In the genomic region with DNA sequence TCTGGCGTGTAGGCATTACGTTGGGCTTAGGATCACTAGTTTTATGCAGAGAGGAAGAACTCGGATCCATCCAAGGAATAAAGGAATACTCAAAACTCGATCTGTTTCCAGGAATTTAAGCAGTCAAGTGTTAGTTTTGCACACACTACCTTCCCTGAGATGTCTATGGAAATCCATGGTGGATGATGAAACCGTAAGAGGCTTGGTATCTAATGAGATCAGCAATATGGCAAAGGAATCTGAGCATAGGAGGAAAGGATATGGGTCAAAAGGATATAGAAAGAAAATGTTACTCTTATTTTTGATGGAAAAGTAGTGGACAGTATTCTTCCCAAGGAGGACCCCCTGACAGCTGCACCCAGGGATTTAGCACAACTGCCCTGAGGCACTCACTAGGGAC, we compare ENCODE assay signal across 11 cellular contexts. TPM values are rescaled to one million over a fixed set of nuclear protein-coding genes. Genes with fewer than 3 reads are reported as not detected.
A peak's percentile ranks its signal among the peaks of the same experiment; 100 is the strongest.
DNase-seq lines count a peak whose midpoint lies in the region; ATAC-seq and TF ChIP-seq lines count a peak whose summit lies in the region.
"Had no signal": no experiment of that assay in that cellular context is flagged by ENCODE, and none has a peak within 500 bp of the region (broad histone marks: within the 10 kb centered on the region; RNA-seq: fewer than 3 reads in every experiment).

No MANE protein-coding gene starts in this region.

- H3K36me3 Mint-ChIP-seq in activated naive CD4-positive, alpha-beta T cell treated with anti-CD3 and anti-CD28 coated beads, Interleukin-2, amount 10 ng/mL, durations not matched to agents 7 days and 5 days, result peaks cover 63% of the 10 kb centered on the region

- TF ChIP-seq RAD21 in liver (IDR thresholded peaks at IDR 0.05), result no peak

- H3K9me3 Mint-ChIP-seq in activated naive CD4-positive, alpha-beta T cell treated with anti-CD3 and anti-CD28 coated beads, Interleukin-2, amount 10 ng/mL, durations not matched to agents 7 days and 5 days, result no peaks in the 10 kb centered on the region

- no peak overlapping the region for H3K27ac Mint-ChIP-seq in activated naive CD4-positive, alpha-beta T cell treated with anti-CD3 and anti-CD28 coated beads, Interleukin-2, amount 10 ng/mL, durations not matched to agents 7 days and 5 days

- H3K9ac ChIP-seq in liver (ENCODE audit: low read depth in 1 of 2, low read length in 2 of 2) (no peak overlapping the region), parathyroid adenoma (no peak overlapping the region)
- H3K9ac ChIP-seq: KMS-11 had no signal

- WGBS in liver, result 93% methylated on average over 5 of the region's 5 CpGs
- WGBS in right lobe of liver (ENCODE audit: insufficient coverage, low coverage, low lambda C conversion rate, missing lambda C conversion rate), result 66% methylated on average over 3 of the region's 5 CpGs
- WGBS in esophagus muscularis mucosa, result 92% methylated on average over 5 of the region's 5 CpGs
- 80 to 87% methylated on average over 5 of the region's 5 CpGs for WGBS in lower leg skin, 2 donors

- H3K9me3 ChIP-seq in liver (ENCODE audit: control insufficient read depth in 4 of 4, low read length in 3 of 4) (no peaks in the 10 kb centered on the region), right lobe of liver (no peaks in the 10 kb centered on the region), esophagus muscularis mucosa (no peaks in the 10 kb centered on the region), parathyroid adenoma (ENCODE audit: control insufficient read depth, low read length) (no peaks in the 10 kb centered on the region)

- TF ChIP-seq EP300 in esophagus muscularis mucosa (IDR thresholded peaks at IDR 0.05), result no peak

- peak overlapping the region; percentile 1 to 40 for H3K27ac ChIP-seq in liver (ENCODE audit: low read depth in 1 of 2, low read length in 2 of 2)
- H3K27ac ChIP-seq in right lobe of liver, result peak overlapping the region in 1 of 3 donors; percentile 42
- H3K27ac ChIP-seq in esophagus muscularis mucosa (replicated peaks in 1 of 4), result peak overlapping the region; percentile 56 to 74 (median 69)
- H3K27ac ChIP-seq in parathyroid adenoma, result peak overlapping the region; percentile 34
- H3K27ac ChIP-seq: cardiac muscle cell, KMS-11 had no signal

- no peaks in the 10 kb centered on the region for H3K27me3 Mint-ChIP-seq in activated naive CD4-positive, alpha-beta T cell treated with anti-CD3 and anti-CD28 coated beads, Interleukin-2, amount 10 ng/mL, durations not matched to agents 7 days and 5 days

- H3K4me2 ChIP-seq in parathyroid adenoma (ENCODE audit: low read length), result no peak overlapping the region
- H3K4me2 ChIP-seq: KMS-11 had no signal

- H3K4me3 ChIP-seq in liver (ENCODE audit: low read depth in 1 of 3, low read length in 3 of 3) (no peak overlapping the region), right lobe of liver (no peak overlapping the region), esophagus muscularis mucosa (no peak overlapping the region), parathyroid adenoma (ENCODE audit: low read depth, low read length) (no peak overlapping the region), lower leg skin (ENCODE audit: low read depth, poor library complexity, severe bottlenecking) (no peak overlapping the region)
- H3K4me3 ChIP-seq: cardiac muscle cell had no signal

- intact Hi-C loops in right lobe of liver (cut with DNase I), result loop anchor here (5.0 to 10.0 kb wide), 2 partner anchors 187 to 189 kb away; partner anchors contain the start of gene HIC1 (in 2 of the 2)
- intact Hi-C loops in esophagus muscularis mucosa (cut with DNase I), result loop anchor here (1.0 to 5.0 kb wide), 2 partner anchors 67 to 191 kb away; no protein-coding TSS in a partner anchor
- intact Hi-C loops in lower leg skin (cut with DNase I; ENCODE audit: low total_unique reads), result loop anchor here (5.0 kb wide), 1 partner anchor 182 kb away; no protein-coding TSS in a partner anchor

- no peak overlapping the region for H3K4me3 Mint-ChIP-seq in activated naive CD4-positive, alpha-beta T cell treated with anti-CD3 and anti-CD28 coated beads, Interleukin-2, amount 10 ng/mL, durations not matched to agents 7 days and 5 days

- H3K4me1 Mint-ChIP-seq in activated naive CD4-positive, alpha-beta T cell treated with anti-CD3 and anti-CD28 coated beads, Interleukin-2, amount 10 ng/mL, durations not matched to agents 7 days and 5 days, result peaks cover 82% of the 10 kb centered on the region

- CTCF ChIA-PET in activated naive CD4-positive, alpha-beta T cell treated with anti-CD3 and anti-CD28 coated beads, Interleukin-2, amount 10 ng/mL, durations not matched to agents 7 days and 5 days (lab: Charles Lee), result interaction anchor here (0.8 to 6.1 kb wide), 31 partner anchors 8 to 199 kb away, joined by 3 to 147 read pairs (median 7); partner anchors contain the start of gene HIC1

- H3K79me2 ChIP-seq in parathyroid adenoma, result peaks cover 3% of the 10 kb centered on the region

- TF ChIP-seq CTCF in liver (IDR thresholded peaks at IDR 0.05; ENCODE audit: low read depth, low read length, missing input control) (no peak), right lobe of liver (IDR thresholded peaks at IDR 0.05) (no peak), esophagus muscularis mucosa (IDR thresholded peaks at IDR 0.05) (no peak), parathyroid adenoma (IDR thresholded peaks at IDR 0.05) (no peak), lower leg skin (IDR thresholded peaks at IDR 0.05) (no peak)

- no peak for ATAC-seq in right lobe of liver

- H3K4me1 ChIP-seq in liver (ENCODE audit: control insufficient read depth in 4 of 4, insufficient read depth in 4 of 4, low read length in 3 of 4) (peaks cover 0 to 3% (median 0%) of the 10 kb centered on the region in 4 donors), right lobe of liver (peaks cover 0 to 6% (median 1%) of the 10 kb centered on the region in 4 donors), esophagus muscularis mucosa (peaks cover 11 to 60% (median 45%) of the 10 kb centered on the region in 4 donors), parathyroid adenoma (no peaks in the 10 kb centered on the region)

- TF ChIP-seq POLR2A in right lobe of liver (IDR thresholded peaks at IDR 0.05), result no peak
- no peak for TF ChIP-seq POLR2A in esophagus muscularis mucosa (IDR thresholded peaks at IDR 0.05; ENCODE audit: low read depth)
- no peak for TF ChIP-seq POLR2A in lower leg skin (IDR thresholded peaks at IDR 0.05)

- DNase-seq in right lobe of liver, result no peak
- DNase-seq in esophagus muscularis mucosa (ENCODE audit: extremely low spot score), result no peak
- no peak for DNase-seq in occipital lobe (lab: John Stamatoyannopoulos, UW)
- DNase-seq in activated naive CD4-positive, alpha-beta T cell treated with anti-CD3 and anti-CD28 coated beads, Interleukin-2, amount 10 ng/mL, durations not matched to agents 7 days and 5 days, result no peak
- DNase-seq in lower leg skin (ENCODE audit: low spot score in 2 of 2), result no peak
- no peak for DNase-seq in SHP77 treated with DMSO at 0.1 percent for 48 hours (lab: John Stamatoyannopoulos, UW)
- DNase-seq: NCI-H2081 treated with DMSO at 0.1 percent for 48 hours had no signal

- H3K27me3 ChIP-seq in liver (ENCODE audit: control insufficient read depth in 4 of 4, insufficient read depth in 4 of 4, low read length in 3 of 4), result no peaks in the 10 kb centered on the region
- H3K27me3 ChIP-seq in right lobe of liver, result no peaks in the 10 kb centered on the region
- H3K27me3 ChIP-seq in esophagus muscularis mucosa, result no peaks in the 10 kb centered on the region
- H3K27me3 ChIP-seq in parathyroid adenoma (ENCODE audit: control insufficient read depth, insufficient read depth, low read length), result no peaks in the 10 kb centered on the region
- H3K27me3 ChIP-seq: cardiac muscle cell had no signal

- H2AFZ ChIP-seq in parathyroid adenoma, result no peak overlapping the region

- H3K36me3 ChIP-seq in liver (ENCODE audit: control insufficient read depth in 4 of 4, insufficient read depth in 3 of 4, low read depth in 1 of 4, low read length in 3 of 4) (peaks cover 0 to 4% (median 2%) of the 10 kb centered on the region in 4 donors), right lobe of liver (peaks cover 0 to 7% (median 0%) of the 10 kb centered on the region in 4 donors), esophagus muscularis mucosa (peaks cover 0 to 16% (median 15%) of the 10 kb centered on the region in 4 donors), parathyroid adenoma (ENCODE audit: control insufficient read depth, insufficient read depth, low read length) (no peaks in the 10 kb centered on the region)

TF ChIP-seq in liver, 16 proteins besides CTCF, POLR2A, EP300 and RAD21 (continues in another document):
- TF ChIP-seq GABPA (IDR thresholded peaks at IDR 0.05 in 1 of 2, conservative IDR thresholded peaks at IDR 0.05 in 1 of 2) (no peak), YY1 (IDR thresholded peaks at IDR 0.05) (no peak)

RNA-seq across cellular contexts. Expression of gene SMG6, which starts 59.6 kb away (rescaled TPM):
- total RNA-seq in liver, result 10 to 100 TPM in 1 of 2 donors, 1 to 10 TPM in 1; 9.3 to 12.0 TPM
- polyA plus RNA-seq in liver, result 1 to 10 TPM; 4.9 to 7.1 TPM
- 10 to 100 TPM in 1 of 6 experiments, 1 to 10 TPM in 5; 7.4 to 10.4 (median 8.9) TPM for total RNA-seq in right lobe of liver
- 10 to 100 TPM; 38.2 to 67.7 (median 47.7) TPM for total RNA-seq in esophagus muscularis mucosa
- 19.8 TPM for total RNA-seq in occipital lobe
- 10 to 100 TPM; 22.5 to 54.6 (median 29.5) TPM for total RNA-seq in lower leg skin

RNA-seq across cellular contexts. Expression of gene SRR, which starts 59.8 kb away (rescaled TPM):
- total RNA-seq in liver, result 10 to 100 TPM in 1 of 2 donors, 1 to 10 TPM in 1; 4.9 to 10.3 TPM
- 1 to 10 TPM; 2.9 to 3.8 TPM for polyA plus RNA-seq in liver
- 10 to 100 TPM in 1 of 6 experiments, 1 to 10 TPM in 5; 2.7 to 10.9 (median 5.9) TPM for total RNA-seq in right lobe of liver
- total RNA-seq in esophagus muscularis mucosa, result 10 to 100 TPM; 14.4 to 19.6 (median 15.5) TPM
- total RNA-seq in occipital lobe, result 57.9 TPM
- total RNA-seq in lower leg skin, result 10 to 100 TPM in 3 of 4 donors, 1 to 10 TPM in 1; 1.4 to 14.4 (median 12.9) TPM
